ENCODE assay signal across 24 cellular contexts in the genomic region with DNA sequence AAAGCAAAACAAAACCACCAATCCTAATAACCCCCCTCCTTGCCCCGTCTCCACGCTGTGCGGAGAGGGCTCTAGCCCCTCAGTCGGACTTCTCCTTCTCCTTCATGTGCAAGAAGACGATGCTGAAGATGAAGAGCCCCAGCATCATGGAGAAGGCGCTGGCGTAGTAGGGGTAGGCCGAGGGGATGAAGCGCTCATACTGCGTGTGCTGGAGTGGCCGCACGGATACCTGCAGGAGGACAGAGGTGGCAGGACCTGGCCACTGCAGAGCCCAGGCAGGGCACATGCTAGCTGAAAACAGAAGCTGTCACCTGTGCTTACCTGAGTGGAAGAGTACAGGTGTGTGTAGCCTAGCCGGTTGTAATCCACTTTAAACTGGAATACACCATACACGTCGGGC.
"Had no signal": no experiment of that assay in that cellular context is flagged by ENCODE, and none has a peak within 500 bp of the region (broad histone marks: within the 10 kb centered on the region; RNA-seq: fewer than 3 reads in every experiment).

No MANE protein-coding gene starts in this region.

- H3K27ac ChIP-seq: breast epithelium, PC-9, SK-N-MC had no signal

- H3K4me3 ChIP-seq: adrenal gland, breast epithelium, MG63, PC-9, SK-N-MC had no signal

- ATAC-seq: activated T-cell treated with anti-CD3 and anti-CD28 coated beads, Interleukin-2, amount 50 U/mL, for 72 hours; T-cell had no signal

- H3K36me3 ChIP-seq: breast epithelium had no signal

- H3K9me3 ChIP-seq: adrenal gland, breast epithelium, MG63 had no signal

- H2AFZ ChIP-seq: PC-9 had no signal

- H3K27me3 ChIP-seq: adrenal gland, breast epithelium, MG63 had no signal

- H3K4me1 ChIP-seq: breast epithelium had no signal

- H3K4me2 ChIP-seq: PC-9 had no signal

- DNase-seq: activated B cell treated with CpG ODN at 0.5 μM for 24 hours; activated CD4-positive, alpha-beta memory T cell treated with anti-CD3 and anti-CD28 coated beads for 36 hours; activated CD4-positive, alpha-beta T cell treated with anti-CD3 and anti-CD28 coated beads for 1 hour; activated CD4-positive, alpha-beta T cell treated with anti-CD3 and anti-CD28 coated beads, Interleukin-2, amount 10 ng/mL, durations not matched to agents 24 days and 14 days; activated CD8-positive, alpha-beta memory T cell treated with anti-CD3 and anti-CD28 coated beads for 24 hours; activated naive CD4-positive, alpha-beta T cell treated with anti-CD3 and anti-CD28 coated beads, Interleukin-2, amount 50 U/mL, for 16 hours; activated naive CD8-positive, alpha-beta T cell treated with anti-CD3 and anti-CD28 coated beads, Interleukin-2, amount 10 ng/mL, durations not matched to agents 7 days and 5 days; activated T-cell treated with anti-CD3 and anti-CD28 coated beads, Interleukin-2, amount 50 U/mL, for 72 hours; adrenal gland; anterior cingulate cortex; caudate nucleus; KG1; MG63; NCI-H1105; NCI-H1436; NCI-H187; NCI-H2081; NCI-H510A treated with DMSO at 0.1 percent for 48 hours; PC-9; T-cell; T-helper 2 cell; T1000 had no signal
